ENCODE assay signal across 2 cellular contexts in genomic region chr13:49602615-49603014, GRCh38. TPM values are rescaled to one million over a fixed set of nuclear protein-coding genes. Genes with fewer than 3 reads are reported as not detected.
"Had no signal": no experiment of that assay in that cellular context is flagged by ENCODE, and none has a peak within 500 bp of the region (broad histone marks: within the 10 kb centered on the region; RNA-seq: fewer than 3 reads in every experiment).

No MANE protein-coding gene starts in this region.

RNA-seq across cellular contexts. Expression of gene ARL11, which starts 25.7 kb away (rescaled TPM):
- total RNA-seq: RPMI7951, SJCRH30 had no signal
